Comparison of ENCODE assay signal across 8 cellular contexts in genomic region chr12:48157889-48158370, GRCh38. TPM values are rescaled to one million over a fixed set of nuclear protein-coding genes. Genes with fewer than 3 reads are reported as not detected.
DNase-seq lines count a peak whose midpoint lies in the region; ATAC-seq and TF ChIP-seq lines count a peak whose summit lies in the region.

No MANE protein-coding gene starts in this region.

- ATAC-seq in Right ventricle myocardium superior (ENCODE audit: poor library complexity) (no peak), lower lobe of right lung (no peak)
- ATAC-seq in activated naive CD4-positive, alpha-beta T cell treated with anti-CD3 and anti-CD28 coated beads, Interleukin-2, amount 50 U/mL, for 72 hours = peak in 1 of 2 donors; percentile 14

- H3K36me3 ChIP-seq in right atrium auricular region = peaks cover 4% of the 10 kb centered on the region
- H3K36me3 ChIP-seq in lower lobe of right lung = peaks cover 13% of the 10 kb centered on the region
- no peaks in the 10 kb centered on the region for H3K36me3 ChIP-seq in urinary bladder (ENCODE audit: insufficient read depth)

- H3K27ac Mint-ChIP-seq in activated naive CD4-positive, alpha-beta T cell treated with anti-CD3 and anti-CD28 coated beads, Interleukin-2, amount 50 U/mL, for 72 hours = peak overlapping the region; percentile 85 to 88

- intact Hi-C loops in Right ventricle myocardium superior (cut with DNase I) = loop anchor here (5.0 to 10.0 kb wide), 2 partner anchors 36 to 53 kb away; partner anchors contain the start of gene SENP1
- intact Hi-C loops in lower lobe of right lung (cut with DNase I) = no loop called here

- peaks cover 0 to 6% of the 10 kb centered on the region in 2 donors for H3K36me3 Mint-ChIP-seq in activated naive CD4-positive, alpha-beta T cell treated with anti-CD3 and anti-CD28 coated beads, Interleukin-2, amount 50 U/mL, for 72 hours

- TF ChIP-seq CTCF in right atrium auricular region (IDR thresholded peaks at IDR 0.05) (no peak), lower lobe of right lung (IDR thresholded peaks at IDR 0.05) (no peak)

- WGBS in urinary bladder = 66% methylated on average over 3 of the region's 3 CpGs

- H3K9me3 Mint-ChIP-seq in activated naive CD4-positive, alpha-beta T cell treated with anti-CD3 and anti-CD28 coated beads, Interleukin-2, amount 50 U/mL, for 72 hours = peaks cover 0 to 4% of the 10 kb centered on the region in 2 donors

- H3K4me1 ChIP-seq in right atrium auricular region = peaks cover 0 to 27% of the 10 kb centered on the region in 2 donors
- H3K4me1 ChIP-seq in lower lobe of right lung = peaks cover 19% of the 10 kb centered on the region
- H3K4me1 ChIP-seq in urinary bladder (ENCODE audit: insufficient read depth) = no peaks in the 10 kb centered on the region

- H3K27ac ChIP-seq in right atrium auricular region = peak overlapping the region; percentile 80 to 89
- peak overlapping the region; percentile 83 for H3K27ac ChIP-seq in lower lobe of right lung
- H3K27ac ChIP-seq in urinary bladder (ENCODE audit: low read depth) = peak overlapping the region; percentile 86

- H3K4me3 ChIP-seq in right atrium auricular region (peak overlapping the region; percentile 60 to 67), lower lobe of right lung (peak overlapping the region; percentile 97), urinary bladder (ENCODE audit: low read depth, low read length) (peak overlapping the region; percentile 83)

- H3K9me3 ChIP-seq in right atrium auricular region (no peaks in the 10 kb centered on the region), lower lobe of right lung (no peaks in the 10 kb centered on the region)

- no peaks in the 10 kb centered on the region for H3K27me3 ChIP-seq in right atrium auricular region
- H3K27me3 ChIP-seq in lower lobe of right lung (ENCODE audit: low read depth) = no peaks in the 10 kb centered on the region

- DNase-seq in right atrium auricular region (ENCODE audit: low spot score) (no peak), Right ventricle myocardium superior (no peak), lower lobe of right lung (no peak), HCEC 1CT (no peak), DMS79 (lab: John Stamatoyannopoulos, UW) (no peak), NCI-H2171 (lab: John Stamatoyannopoulos, UW) (no peak)
- no peak for DNase-seq in activated naive CD4-positive, alpha-beta T cell treated with anti-CD3 and anti-CD28 coated beads, Interleukin-2, amount 50 U/mL, for 72 hours (ENCODE audit: low spot score in 2 of 2)

RNA-seq across cellular contexts. Expression of gene ASB8, which starts 0.6 kb away (rescaled TPM):
- total RNA-seq in right atrium auricular region = 10 to 100 TPM; 35.7 to 68.6 TPM
- total RNA-seq in Right ventricle myocardium superior = 86.0 TPM
- total RNA-seq in activated naive CD4-positive, alpha-beta T cell treated with anti-CD3 and anti-CD28 coated beads, Interleukin-2, amount 50 U/mL, for 72 hours = 10 to 100 TPM; 30.7 to 45.3 TPM
- total RNA-seq in lower lobe of right lung = 40.9 TPM
- total RNA-seq in urinary bladder = 28.7 TPM
- polyA plus RNA-seq in urinary bladder = 32.0 TPM

RNA-seq across cellular contexts. Expression of gene CCDC184, which starts 25.5 kb away (rescaled TPM):
- total RNA-seq in right atrium auricular region (1 to 10 TPM in 1 of 2 donors, under 1 TPM in 1; 0.37 to 1.4 TPM), Right ventricle myocardium superior (0.97 TPM), lower lobe of right lung (1.0 TPM), urinary bladder (0.85 TPM)
- total RNA-seq in activated naive CD4-positive, alpha-beta T cell treated with anti-CD3 and anti-CD28 coated beads, Interleukin-2, amount 50 U/mL, for 72 hours = under 1 TPM; 0.25 to 0.64 TPM
- polyA plus RNA-seq in urinary bladder = 3.7 TPM

RNA-seq across cellular contexts. Expression of gene PFKM, which starts 38.8 kb away (rescaled TPM):
- 100 to 1,000 TPM; 111 to 193 TPM for total RNA-seq in right atrium auricular region
- total RNA-seq in Right ventricle myocardium superior = 752 TPM
- total RNA-seq in activated naive CD4-positive, alpha-beta T cell treated with anti-CD3 and anti-CD28 coated beads, Interleukin-2, amount 50 U/mL, for 72 hours = 10 to 100 TPM; 80.3 to 81.3 TPM
- total RNA-seq in lower lobe of right lung = 39.1 TPM
- 46.6 TPM for total RNA-seq in urinary bladder
- 70.8 TPM for polyA plus RNA-seq in urinary bladder

RNA-seq across cellular contexts. Expression of gene OR10AD1, which starts 45.2 kb away (rescaled TPM):
- total RNA-seq in right atrium auricular region (not detected), Right ventricle myocardium superior (not detected), lower lobe of right lung (not detected), urinary bladder (not detected)
- total RNA-seq in activated naive CD4-positive, alpha-beta T cell treated with anti-CD3 and anti-CD28 coated beads, Interleukin-2, amount 50 U/mL, for 72 hours = not detected
- not detected for polyA plus RNA-seq in urinary bladder

RNA-seq across cellular contexts. Expression of gene SENP1, which starts 52.1 kb away (rescaled TPM):
- total RNA-seq in right atrium auricular region (10 to 100 TPM; 11.6 to 13.9 TPM), Right ventricle myocardium superior (5.1 TPM), lower lobe of right lung (17.2 TPM), urinary bladder (38.2 TPM)
- 10 to 100 TPM; 39.9 to 69.8 TPM for total RNA-seq in activated naive CD4-positive, alpha-beta T cell treated with anti-CD3 and anti-CD28 coated beads, Interleukin-2, amount 50 U/mL, for 72 hours
- 6.7 TPM for polyA plus RNA-seq in urinary bladder
